Comparison of ENCODE assay signal across 8 cellular contexts in the genomic region with DNA sequence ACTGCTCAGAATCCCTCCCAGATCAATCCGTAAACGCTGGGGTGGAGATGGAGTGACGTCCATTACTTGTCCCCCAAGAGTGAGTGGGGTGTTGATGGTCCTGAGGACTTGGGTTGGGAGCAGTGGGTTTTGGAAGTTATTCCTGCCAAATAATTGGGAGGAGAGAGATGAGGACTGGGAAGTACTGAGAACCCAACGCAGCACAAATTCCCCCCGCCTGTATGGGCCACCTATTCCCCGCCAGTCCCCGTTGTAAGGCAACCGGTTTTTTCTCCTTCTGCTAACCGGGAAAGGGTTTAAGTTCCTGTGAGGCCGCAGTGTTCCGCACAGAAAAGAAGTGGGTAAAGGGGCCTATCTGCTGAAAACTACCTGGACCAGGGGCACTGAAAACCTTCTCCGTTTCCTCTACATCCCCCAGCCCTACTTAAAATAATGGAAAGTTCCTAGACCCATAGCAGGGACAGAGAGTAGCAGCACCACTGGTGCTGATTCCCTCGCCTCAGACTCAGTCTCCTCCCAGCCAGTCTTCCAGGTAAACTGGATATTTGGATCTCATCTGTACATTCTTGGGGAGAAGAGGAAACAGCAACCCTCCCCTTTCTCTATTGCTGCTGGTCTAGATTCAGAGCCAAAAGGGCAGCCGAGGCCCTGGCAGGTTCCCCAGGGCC. TPM values are rescaled to one million over a fixed set of nuclear protein-coding genes. Genes with fewer than 3 reads are reported as not detected.
DNase-seq lines count a peak whose midpoint lies in the region; ATAC-seq and TF ChIP-seq lines count a peak whose summit lies in the region.

No MANE protein-coding gene starts in this region.

- no peaks in the 10 kb centered on the region for H3K36me3 Mint-ChIP-seq in activated T-cell treated with anti-CD3 and anti-CD28 coated beads, Interleukin-2, amount 50 U/mL, for 24 hours (ENCODE audit: low read depth)
- H3K36me3 Mint-ChIP-seq in type B pancreatic cell = no peaks in the 10 kb centered on the region

- no peaks in the 10 kb centered on the region for H3K9me3 ChIP-seq in colonic mucosa

- no peaks in the 10 kb centered on the region for H3K9me3 Mint-ChIP-seq in activated T-cell treated with anti-CD3 and anti-CD28 coated beads, Interleukin-2, amount 50 U/mL, for 24 hours
- no peaks in the 10 kb centered on the region for H3K9me3 Mint-ChIP-seq in type B pancreatic cell

- no peak overlapping the region for H2BK5ac ChIP-seq in mesendoderm (ENCODE audit: low read length)

- H3K36me3 ChIP-seq in colonic mucosa = no peaks in the 10 kb centered on the region
- no peaks in the 10 kb centered on the region for H3K36me3 ChIP-seq in mesendoderm (ENCODE audit: control insufficient read depth, insufficient read depth, low read length)

- H3K79me1 ChIP-seq in mesendoderm (ENCODE audit: low read length) = peaks cover 3% of the 10 kb centered on the region

- no peaks in the 10 kb centered on the region for H3K4me1 ChIP-seq in colonic mucosa
- no peaks in the 10 kb centered on the region for H3K4me1 ChIP-seq in mesendoderm (ENCODE audit: control insufficient read depth, low read depth, low read length)

- peaks cover 2% of the 10 kb centered on the region for H3K27me3 Mint-ChIP-seq in activated T-cell treated with anti-CD3 and anti-CD28 coated beads, Interleukin-2, amount 50 U/mL, for 24 hours
- peaks cover 7% of the 10 kb centered on the region for H3K27me3 Mint-ChIP-seq in type B pancreatic cell

- no peak overlapping the region for H3K23ac ChIP-seq in mesendoderm (ENCODE audit: low read length)

- peaks cover 18% of the 10 kb centered on the region for H3K4me1 Mint-ChIP-seq in activated T-cell treated with anti-CD3 and anti-CD28 coated beads, Interleukin-2, amount 50 U/mL, for 24 hours (ENCODE audit: low read depth)
- peaks cover 20% of the 10 kb centered on the region for H3K4me1 Mint-ChIP-seq in type B pancreatic cell (ENCODE audit: unreplicated experiment)

- no peak overlapping the region for H2BK120ac ChIP-seq in mesendoderm (ENCODE audit: low read depth, low read length)

- TF ChIP-seq CTCF in colonic mucosa (IDR thresholded peaks at IDR 0.05) (no peak), type B pancreatic cell (conservative IDR thresholded peaks at IDR 0.05) (no peak)

- H3K9ac ChIP-seq in colonic mucosa (ENCODE audit: low read depth in 2 of 2, low read length in 2 of 2) (peak overlapping the region; percentile 65 to 79), mesendoderm (ENCODE audit: low read length) (peak overlapping the region; percentile 65)

- no peak for DNase-seq in activated T-cell treated with anti-CD3 and anti-CD28 coated beads, Interleukin-2, amount 50 U/mL, for 24 hours
- no peak for DNase-seq in activated T-cell treated with anti-CD3 and anti-CD28 coated beads, Interleukin-2, amount 50 U/mL, for 1 hour
- DNase-seq in colonic mucosa (no peak), mesendoderm (no peak), type B pancreatic cell (ENCODE audit: extremely low spot score, unreplicated experiment) (no peak), MV-4-11 (lab: John Stamatoyannopoulos, UW) (no peak)

- H3K4me3 Mint-ChIP-seq in activated T-cell treated with anti-CD3 and anti-CD28 coated beads, Interleukin-2, amount 50 U/mL, for 24 hours = peak overlapping the region; percentile 77
- peak overlapping the region; percentile 94 for H3K4me3 Mint-ChIP-seq in type B pancreatic cell

- H3K4ac ChIP-seq in mesendoderm (ENCODE audit: low read depth, low read length) = no peak overlapping the region

- H3K27ac ChIP-seq in colonic mucosa = no peak overlapping the region
- H3K27ac ChIP-seq in mesendoderm (ENCODE audit: low read depth, low read length) = no peak overlapping the region

- no peak overlapping the region for H2AK5ac ChIP-seq in mesendoderm (ENCODE audit: low read length)

- H3K18ac ChIP-seq in mesendoderm (ENCODE audit: low read length) = no peak overlapping the region

- ATAC-seq in HG03378 (IDR thresholded peaks at IDR 0.05; ENCODE audit: unreplicated experiment) (no peak), HG02938 (IDR thresholded peaks at IDR 0.05; ENCODE audit: unreplicated experiment) (no peak)

- H3K56ac ChIP-seq in mesendoderm (ENCODE audit: low read length) = peak overlapping the region; percentile 94

- H4K8ac ChIP-seq in mesendoderm (ENCODE audit: low read depth, low read length) = no peak overlapping the region

- H3K4me3 ChIP-seq in colonic mucosa (peak overlapping the region; percentile 42), mesendoderm (ENCODE audit: low read length) (peak overlapping the region; percentile 65)

- no peak overlapping the region for H2BK15ac ChIP-seq in mesendoderm (replicated peaks; ENCODE audit: low read depth)

- no peaks in the 10 kb centered on the region for H3K79me2 ChIP-seq in mesendoderm (ENCODE audit: control insufficient read depth, insufficient read depth, low read length)

- intact Hi-C loops in colonic mucosa (cut with DNase I) = no loop called here

- peak overlapping the region; percentile 97 for H3K4me2 ChIP-seq in mesendoderm (ENCODE audit: low read length)

- WGBS in mesendoderm (ENCODE audit: extremely low coverage, insufficient coverage, low lambda C conversion rate) = no CpG with 5 or more reads among the region's 14 CpGs

- no peak overlapping the region for H3K27ac Mint-ChIP-seq in activated T-cell treated with anti-CD3 and anti-CD28 coated beads, Interleukin-2, amount 50 U/mL, for 24 hours
- H3K27ac Mint-ChIP-seq in type B pancreatic cell = peak overlapping the region; percentile 21

- no peak overlapping the region for H4K5ac ChIP-seq in mesendoderm (ENCODE audit: low read length)

- H3K27me3 ChIP-seq in colonic mucosa (no peaks in the 10 kb centered on the region), mesendoderm (ENCODE audit: insufficient read depth, low read length, poor library complexity) (no peaks in the 10 kb centered on the region)

RNA-seq across cellular contexts. Expression of gene LURAP1, which starts 0.7 kb away (rescaled TPM):
- total RNA-seq in colonic mucosa (1 to 10 TPM in 1 of 2 donors, under 1 TPM in 1; 0.80 to 1.1 TPM), type B pancreatic cell (ENCODE audit: low replicate concordance) (0.48 and 2.8 TPM in 2 replicates)
- 1.2 TPM for polyA plus RNA-seq in mesendoderm (2013, experiment 1 of 2)
- 1.1 TPM for polyA plus RNA-seq in mesendoderm (2013, experiment 2 of 2)

RNA-seq across cellular contexts. Expression of gene POMGNT1, which starts 5.6 kb away (rescaled TPM):
- total RNA-seq in colonic mucosa = 10 to 100 TPM; 20.9 to 38.9 TPM
- 38.0 TPM for polyA plus RNA-seq in mesendoderm (2013, experiment 1 of 2)
- 38.1 TPM for polyA plus RNA-seq in mesendoderm (2013, experiment 2 of 2)
- 50.7 and 74.0 TPM in 2 replicates for total RNA-seq in type B pancreatic cell (ENCODE audit: low replicate concordance)

RNA-seq across cellular contexts. Expression of gene P3R3URF, which starts 27.6 kb away (rescaled TPM):
- not detected for total RNA-seq in colonic mucosa
- polyA plus RNA-seq in mesendoderm (2013, experiment 1 of 2) = not detected
- polyA plus RNA-seq in mesendoderm (2013, experiment 2 of 2) = not detected
- total RNA-seq in type B pancreatic cell (ENCODE audit: low replicate concordance) = not detected in 2 replicates

RNA-seq across cellular contexts. Expression of gene TSPAN1, which starts 29.0 kb away (rescaled TPM):
- total RNA-seq in colonic mucosa (1,000 to 10,000 TPM; 1,021 to 1,136 TPM), type B pancreatic cell (ENCODE audit: low replicate concordance) (22.2 and 27.6 TPM in 2 replicates)
- polyA plus RNA-seq in mesendoderm (2013, experiment 1 of 2) = not detected
- not detected for polyA plus RNA-seq in mesendoderm (2013, experiment 2 of 2)

RNA-seq across cellular contexts. Expression of gene RAD54L, which starts 43.7 kb away (rescaled TPM):
- 10 to 100 TPM in 1 of 2 donors, 1 to 10 TPM in 1; 5.9 to 27.5 TPM for total RNA-seq in colonic mucosa
- 16.5 TPM for polyA plus RNA-seq in mesendoderm (2013, experiment 1 of 2)
- 17.6 TPM for polyA plus RNA-seq in mesendoderm (2013, experiment 2 of 2)
- 9.6 and 22.9 TPM in 2 replicates for total RNA-seq in type B pancreatic cell (ENCODE audit: low replicate concordance)
